Comparison of ENCODE assay signal across 8 cellular contexts in genomic region chr20:37527638-37528441, GRCh38. TPM values are rescaled to one million over a fixed set of nuclear protein-coding genes. Genes with fewer than 3 reads are reported as not detected.
A peak's percentile ranks its signal among the peaks of the same experiment; 100 is the strongest.
DNase-seq lines count a peak whose midpoint lies in the region; ATAC-seq and TF ChIP-seq lines count a peak whose summit lies in the region.

Gene BLCAP, minus strand, starts transcription at chr20:37527876. Its CDS starts 8,702 bp downstream, at chr20:37519174.

- peak within 1 kb of the TSS; percentile 94 for H3K27ac ChIP-seq in left ventricle myocardium inferior (replicated peaks)
- H3K27ac ChIP-seq in psoas muscle = peak within 1 kb of the TSS; percentile 100

- no peak for TF ChIP-seq CTCF in GM12875 (IDR thresholded peaks at IDR 0.05; ENCODE audit: borderline replicate concordance, insufficient read depth, low read depth, low read length)
- TF ChIP-seq CTCF in left ventricle myocardium inferior (IDR thresholded peaks at IDR 0.05; ENCODE audit: borderline replicate concordance) = no peak
- no peak for TF ChIP-seq CTCF in psoas muscle (IDR thresholded peaks at IDR 0.05)

- DNase-seq in NCI-H187 (lab: John Stamatoyannopoulos, UW) (peak; percentile 86 to 87), T-helper 2 cell (peak; percentile 85 to 96 (median 93)), amygdala (lab: John Stamatoyannopoulos, UW) (peak; percentile 40 to 96 (median 84)), left ventricle myocardium inferior (peak; percentile 92), psoas muscle (peak; percentile 93 to 96), ureter (ENCODE audit: low spot score) (peak; percentile 90)

- H3K4me1 ChIP-seq in left ventricle myocardium inferior (peaks cover 56% of the 10 kb centered on the region), psoas muscle (peaks cover 23% of the 10 kb centered on the region)

- H3K4me3 ChIP-seq in GM12875 (ENCODE audit: low read depth, low read length) (peak within 1 kb of the TSS; percentile 59), left ventricle myocardium inferior (peak within 1 kb of the TSS; percentile 97), psoas muscle (peak within 1 kb of the TSS; percentile 100)

- WGBS in psoas muscle, 3 donors = 0 to 1% (median 0%) methylated on average over 60 to 62 of the region's 62 CpGs

- H3K9me3 ChIP-seq in left ventricle myocardium inferior (replicated peaks) = no peaks in the 10 kb centered on the region
- no peaks in the 10 kb centered on the region for H3K9me3 ChIP-seq in psoas muscle

- peak; percentile 79 for ATAC-seq in HG02870 (IDR thresholded peaks at IDR 0.05; ENCODE audit: unreplicated experiment)
- ATAC-seq in psoas muscle = peak; percentile 69 to 75 (median 72)

- intact Hi-C loops in left ventricle myocardium inferior (cut with micrococcal nuclease) = no loop called here
- intact Hi-C loops in psoas muscle (cut with DNase I) = loop anchor here in 1 of 2 donors (10.0 kb wide), 1 partner anchor 433 kb away; the partner anchor contains the start of gene RBL1

- H3K27me3 ChIP-seq in left ventricle myocardium inferior (ENCODE audit: low read depth) (no peaks in the 10 kb centered on the region), psoas muscle (ENCODE audit: insufficient read depth in 3 of 3, low read length in 2 of 3) (no peaks in the 10 kb centered on the region)

- no peaks in the 10 kb centered on the region for H3K36me3 ChIP-seq in left ventricle myocardium inferior
- H3K36me3 ChIP-seq in psoas muscle (ENCODE audit: insufficient read depth in 1 of 2, low read depth in 1 of 2) = peaks cover 0 to 8% of the 10 kb centered on the region in 2 donors

RNA-seq across cellular contexts. Expression of gene BLCAP, which starts in this region (rescaled TPM):
- total RNA-seq in left ventricle myocardium inferior (91.8 TPM), psoas muscle (100 to 1,000 TPM; 267 to 656 (median 488) TPM), ureter (178 TPM)
- 100 to 1,000 TPM; 271 to 366 (median 295) TPM for polyA plus RNA-seq in psoas muscle

Comparison
In these comparisons a context has a peak if more than half of its experiments do, and no peak if none do; other contexts are left out.
1. Peak in every context shown above with its lines: DNase-seq, ATAC-seq, H3K4me3 ChIP-seq and H3K27ac ChIP-seq.